13 cellular contexts compared by ENCODE assay signal in genomic region chr2:86216577-86217555, GRCh38. TPM values are rescaled to one million over a fixed set of nuclear protein-coding genes. Genes with fewer than 3 reads are reported as not detected.
DNase-seq lines count a peak whose midpoint lies in the region; ATAC-seq, FAIRE-seq and TF ChIP-seq lines count a peak whose summit lies in the region.
"Had no signal": no experiment of that assay in that cellular context is flagged by ENCODE, and none has a peak within 500 bp of the region (broad histone marks: within the 10 kb centered on the region; RNA-seq: fewer than 3 reads in every experiment).

No MANE protein-coding gene starts in this region.

- H3K4me3 ChIP-seq in K562 (peak overlapping the region; percentile 16), WERI-Rb-1 (ENCODE audit: low read depth, low read length) (no peak overlapping the region), tibial artery (no peak overlapping the region)
- H3K4me3 ChIP-seq: Peyer's patch had no signal

- POLR2A ChIA-PET in K562 (lab: Yijun Ruan, JAX): interaction anchor here (0.9 to 5.1 kb wide), 3 partner anchors 14 to 17 kb away, joined by 3 to 134 read pairs (median 7); partner anchors contain the start of genes IMMT and MRPL35

- BruUV-seq in K562 (replicated peaks; lab: Mats Ljungman, UMichigan): no TSS peak

- CTCF ChIA-PET in K562 (lab: Yijun Ruan, JAX; ENCODE audit: low intra/inter-chr PET ratio): no interaction called here

- peak; percentile 45 for ATAC-seq in K562

- in situ Hi-C loops in K562 (cut with MboI): no loop called here
- in situ Hi-C loops in GM13976 (cut with MboI; ENCODE audit: low sequenced_read_pairs, unreplicated experiment): no loop called here

- H3K27me3 ChIP-seq in K562 (ENCODE audit: control insufficient read depth in 2 of 2, insufficient read depth in 2 of 2, low read length in 2 of 2) (no peaks in the 10 kb centered on the region), WERI-Rb-1 (ENCODE audit: insufficient read depth, low read depth, severe bottlenecking) (no peaks in the 10 kb centered on the region), tibial artery (no peaks in the 10 kb centered on the region)
- H3K27me3 ChIP-seq: Peyer's patch had no signal

- 3% methylated on average over 13 of the region's 13 CpGs for WGBS in K562 (ENCODE audit: insufficient coverage, low coverage, missing lambda C conversion rate)

- H3K9ac ChIP-seq in K562 (ENCODE audit: insufficient read depth in 1 of 2, low read depth in 2 of 2, low read length in 2 of 2): peak overlapping the region; percentile 49 to 62; a peak in 3 of 4 replicates

- H3K9me1 ChIP-seq in K562 (ENCODE audit: control insufficient read depth, insufficient read depth, low read length): no peaks in the 10 kb centered on the region

- H3K4me2 ChIP-seq in K562 (ENCODE audit: insufficient read depth, low read length): peak overlapping the region; percentile 79

- no peaks in the 10 kb centered on the region for H3K9me3 ChIP-seq in K562 (replicated peaks; ENCODE audit: control insufficient read depth, insufficient read depth, low read depth, low read length)
- no peaks in the 10 kb centered on the region for H3K9me3 ChIP-seq in WERI-Rb-1 (ENCODE audit: severe bottlenecking)
- no peaks in the 10 kb centered on the region for H3K9me3 ChIP-seq in tibial artery
- H3K9me3 ChIP-seq: Peyer's patch had no signal

- no peak for TF ChIP-seq POLR2A in K562 (conservative IDR thresholded peaks at IDR 0.05)

- TF ChIP-seq CTCF in K562 (IDR thresholded peaks at IDR 0.05 in 2 of 3, conservative IDR thresholded peaks at IDR 0.05 in 1 of 3; ENCODE audit: insufficient read depth in 2 of 3, low read depth in 1 of 3, low read length in 3 of 3): no peak
- TF ChIP-seq CTCF in GM13976 (IDR thresholded peaks at IDR 0.05; ENCODE audit: borderline replicate concordance, control extremely low read depth, extremely low read depth, insufficient read depth, missing control alignments): no peak
- TF ChIP-seq CTCF in WERI-Rb-1 (IDR thresholded peaks at IDR 0.05; ENCODE audit: low read depth, low read length): no peak
- TF ChIP-seq CTCF in tibial artery (IDR thresholded peaks at IDR 0.05): no peak

- intact Hi-C loops in K562 (cut with micrococcal nuclease): no loop called here
- intact Hi-C loops in tibial artery (cut with DNase I; ENCODE audit: low total_unique reads): no loop called here

- DNase-seq in AG08395 (ENCODE audit: low spot score) (peak; percentile 42), M059J (ENCODE audit: low read depth) (peak; percentile 19), K562 (ENCODE audit: extremely low read depth in 1 of 4, low spot score in 3 of 4) (peak; percentile 44 to 61 (median 51)), myocyte (ENCODE audit: low read depth) (peak; percentile 48), GM13976 (ENCODE audit: low spot score) (no peak), WERI-Rb-1 (no peak), tibial artery (no peak)
- no peak for DNase-seq in stimulated activated CD4-positive, alpha-beta T cell treated with anti-CD3 and anti-CD28 coated beads, Interleukin-2, amount 100 ng/mL, for 24 hours
- DNase-seq: activated T-cell treated with anti-CD3 and anti-CD28 coated beads, Interleukin-2, amount 50 U/mL, for 24 hours; NCI-H146; stimulated activated CD4-positive, alpha-beta T cell treated with anti-CD3 and anti-CD28 coated beads, Interleukin-2, amount 100 ng/mL, for 48 hours; T-helper 9 cell had no signal

- FAIRE-seq in K562 (lab: Jason Lieb, UNC): peak; percentile 80

- peak overlapping the region; percentile 76 for H3K27ac ChIP-seq in K562 (ENCODE audit: extremely low read depth, low read depth, low read length)
- no peak overlapping the region for H3K27ac ChIP-seq in WERI-Rb-1
- no peak overlapping the region for H3K27ac ChIP-seq in tibial artery
- H3K27ac ChIP-seq: Peyer's patch had no signal

- H3K4me1 ChIP-seq in K562 (replicated peaks in 1 of 2; ENCODE audit: control insufficient read depth in 2 of 2, insufficient read depth in 2 of 2, low read length in 2 of 2) (peaks cover 20 to 53% of the 10 kb centered on the region in 2 experiments; a peak in 3 of 5 replicates), tibial artery (peaks cover 0 to 26% (median 9%) of the 10 kb centered on the region in 4 donors)

- TF ChIP-seq RAD21 in K562 (CRISPR knock-in tag; conservative IDR thresholded peaks at IDR 0.05 in 1 of 2, IDR thresholded peaks at IDR 0.05 in 1 of 2): no peak

- H4K20me1 ChIP-seq in K562 (replicated peaks; ENCODE audit: control insufficient read depth, insufficient read depth, low read length): no peaks in the 10 kb centered on the region; the same call in 1 of the 2 replicates

- peak overlapping the region; percentile 58 for H2AFZ ChIP-seq in K562 (ENCODE audit: low read depth, low read length)

- H3K79me2 ChIP-seq in K562 (ENCODE audit: control insufficient read depth, insufficient read depth, low read length): no peaks in the 10 kb centered on the region; the same call in 2 of the 3 replicates

- peak; percentile 74 for TF ChIP-seq EP300 in K562 (IDR thresholded peaks at IDR 0.05; ENCODE audit: low read length)

- peaks cover 25% of the 10 kb centered on the region for H3K36me3 ChIP-seq in K562 (ENCODE audit: control insufficient read depth, insufficient read depth, low read length)
- peaks cover 6% of the 10 kb centered on the region for H3K36me3 ChIP-seq in WERI-Rb-1
- peaks cover 7 to 16% (median 10%) of the 10 kb centered on the region in 3 donors for H3K36me3 ChIP-seq in tibial artery

TF ChIP-seq in K562, 482 proteins besides CTCF, POLR2A, EP300 and RAD21 (continues in another document):
- TF ChIP-seq ZNF695 (CRISPR knock-in tag; IDR thresholded peaks at IDR 0.05): no peak

RNA-seq across cellular contexts. Expression of gene MRPL35, which starts 17.6 kb away (rescaled TPM):
- total RNA-seq in M059J (2014; rRNA removed; shearing (Covaris generic)): 48.7 and 57.2 TPM in 2 replicates
- 24.4 and 30.0 TPM in 2 replicates for total RNA-seq in K562 (2011; cell fraction: chromatin; rRNA removed; ENCODE audit: low replicate concordance)
- total RNA-seq in K562 (2011; cell fraction: nucleolus; rRNA removed): 37.7 and 42.0 TPM in 2 replicates
- total RNA-seq in K562 (2011; cell fraction: nucleoplasm; rRNA removed): 29.3 and 30.0 TPM in 2 replicates
- total RNA-seq in K562 (2014; rRNA removed): 85.5 and 118 TPM in 2 replicates
- total RNA-seq in K562 (2014; rRNA removed; fragmentation: Illumina TruSeq; extraction: Trizol): 210 and 223 TPM in 2 replicates
- 156 and 159 TPM in 2 replicates for total RNA-seq in K562 (2015; rRNA removed; fragmentation: Illumina TruSeq; extraction: Trizol)
- 100 and 120 TPM in 2 replicates for total RNA-seq in K562 (2021)
- 159 and 254 TPM in 2 replicates for polyA plus RNA-seq in K562 (2011; rRNA removed)
- 140 and 222 TPM in 2 replicates for polyA plus RNA-seq in K562 (2011; cell fraction: cytosol; rRNA removed)
- polyA plus RNA-seq in K562 (2011; cell fraction: nucleus; rRNA removed): 80.2 and 83.9 TPM in 2 replicates
- 79.4 and 107 TPM in 2 replicates for polyA plus RNA-seq in K562 (2012)
- polyA plus RNA-seq in K562 (2014; fragmentation: Illumina TruSeq; extraction: Trizol): 233 and 247 TPM in 2 replicates
- polyA plus RNA-seq in K562 (2014; fragmentation: Nextera tagmentation; extraction: Ambion mirVana): 100 to 1,000 TPM; 166 to 180 TPM
- 229 and 236 TPM in 2 replicates for polyA plus RNA-seq in K562 (2014; rRNA removed)
- 52.6 and 74.0 TPM in 2 replicates for polyA minus RNA-seq in K562 (2011; rRNA and poly(A)+ RNA removed)
- polyA minus RNA-seq in K562 (2011; cell fraction: cytosol; rRNA and poly(A)+ RNA removed): 36.0 and 50.0 TPM in 2 replicates
- 21.9 and 31.7 TPM in 2 replicates for polyA minus RNA-seq in K562 (2011; cell fraction: nucleus; rRNA and poly(A)+ RNA removed)
- total RNA-seq in myocyte: 37.9 and 39.4 TPM in 2 replicates
- 20.5 TPM for polyA plus RNA-seq in myocyte (2012)

RNA-seq across cellular contexts. Expression of gene IMMT, which starts 21.6 kb away (rescaled TPM):
- total RNA-seq in M059J (2014; rRNA removed; shearing (Covaris generic)): 50.5 and 68.6 TPM in 2 replicates
- total RNA-seq in K562 (2011; cell fraction: chromatin; rRNA removed; ENCODE audit: low replicate concordance): 126 and 186 TPM in 2 replicates
- 67.8 and 69.7 TPM in 2 replicates for total RNA-seq in K562 (2011; cell fraction: nucleolus; rRNA removed)
- 91.2 and 93.2 TPM in 2 replicates for total RNA-seq in K562 (2011; cell fraction: nucleoplasm; rRNA removed)
- 117 and 121 TPM in 2 replicates for total RNA-seq in K562 (2014; rRNA removed)
- total RNA-seq in K562 (2014; rRNA removed; fragmentation: Illumina TruSeq; extraction: Trizol): 136 and 150 TPM in 2 replicates
- total RNA-seq in K562 (2015; rRNA removed; fragmentation: Illumina TruSeq; extraction: Trizol): 113 and 119 TPM in 2 replicates
- total RNA-seq in K562 (2021): 154 and 160 TPM in 2 replicates
- 84.5 and 140 TPM in 2 replicates for polyA plus RNA-seq in K562 (2011; rRNA removed)
- 58.0 and 63.5 TPM in 2 replicates for polyA plus RNA-seq in K562 (2011; cell fraction: cytosol; rRNA removed)
- polyA plus RNA-seq in K562 (2011; cell fraction: nucleus; rRNA removed): 45.7 and 56.5 TPM in 2 replicates
- 116 and 117 TPM in 2 replicates for polyA plus RNA-seq in K562 (2012)
- polyA plus RNA-seq in K562 (2014; fragmentation: Illumina TruSeq; extraction: Trizol): 146 and 184 TPM in 2 replicates
- polyA plus RNA-seq in K562 (2014; fragmentation: Nextera tagmentation; extraction: Ambion mirVana): 100 to 1,000 TPM; 153 to 294 TPM
- polyA plus RNA-seq in K562 (2014; rRNA removed): 138 and 150 TPM in 2 replicates
- 120 and 149 TPM in 2 replicates for polyA minus RNA-seq in K562 (2011; rRNA and poly(A)+ RNA removed)
- 57.3 and 73.7 TPM in 2 replicates for polyA minus RNA-seq in K562 (2011; cell fraction: cytosol; rRNA and poly(A)+ RNA removed)
- 37.7 and 46.2 TPM in 2 replicates for polyA minus RNA-seq in K562 (2011; cell fraction: nucleus; rRNA and poly(A)+ RNA removed)
- total RNA-seq in myocyte: 71.4 and 93.0 TPM in 2 replicates
- polyA plus RNA-seq in myocyte (2012): 53.1 TPM

Comparison
In these comparisons a context has a peak if more than half of its experiments do, and no peak if none do; other contexts are left out.
1. DNase-seq: peak in AG08395 (single experiment), M059J (single experiment), K562 (4 of 4) and myocyte (single experiment); none in GM13976 (single experiment), WERI-Rb-1 (single experiment), stimulated activated CD4-positive, alpha-beta T cell treated with anti-CD3 and anti-CD28 coated beads, Interleukin-2, amount 100 ng/mL, for 24 hours (0 of 2) and tibial artery (0 of 2).